17 cellular contexts compared by ENCODE assay signal in genomic region chrX:24204958-24205357, GRCh38. TPM values are rescaled to one million over a fixed set of nuclear protein-coding genes. Genes with fewer than 3 reads are reported as not detected.
DNase-seq lines count a peak whose midpoint lies in the region; ATAC-seq and TF ChIP-seq lines count a peak whose summit lies in the region.
"Had no signal": no experiment of that assay in that cellular context is flagged by ENCODE, and none has a peak within 500 bp of the region (broad histone marks: within the 10 kb centered on the region; RNA-seq: fewer than 3 reads in every experiment).

No MANE protein-coding gene starts in this region.

- H3K9ac ChIP-seq in endodermal cell (ENCODE audit: extremely low read depth, low read length, poor library complexity, severe bottlenecking): no peak overlapping the region

- H3K4me3 Mint-ChIP-seq in endodermal cell: no peak overlapping the region
- H3K4me3 Mint-ChIP-seq in type B pancreatic cell: no peak overlapping the region
- no peak overlapping the region for H3K4me3 Mint-ChIP-seq in osteocyte (ENCODE audit: unreplicated experiment)

- ATAC-seq in heart left ventricle: no peak
- ATAC-seq: gastroesophageal sphincter, left lung had no signal

- intact Hi-C loops in heart left ventricle (cut with DNase I): loop anchor here in 1 of 10 donors (10.0 kb wide), 1 partner anchor 50 kb away; no protein-coding TSS in a partner anchor
- intact Hi-C loops in spleen (cut with DNase I; ENCODE audit: low total_unique reads): no loop called here

- in situ Hi-C loops in KBM-7 (cut with MboI; ENCODE audit: low pct_unique_long_range_greater_than_20kb, low sequenced_read_pairs): no loop called here

- no peak for TF ChIP-seq CTCF in cardiac muscle cell (IDR thresholded peaks at IDR 0.05; ENCODE audit: low read depth, low read length)
- TF ChIP-seq CTCF in heart left ventricle (IDR thresholded peaks at IDR 0.05): no peak
- TF ChIP-seq CTCF in endodermal cell (conservative IDR thresholded peaks at IDR 0.05): no peak
- no peak for TF ChIP-seq CTCF in type B pancreatic cell (conservative IDR thresholded peaks at IDR 0.05)
- no peak for TF ChIP-seq CTCF in spleen (IDR thresholded peaks at IDR 0.05 in 8 of 11, conservative IDR thresholded peaks at IDR 0.05 in 3 of 11)
- no peak for TF ChIP-seq CTCF in osteocyte (IDR thresholded peaks at IDR 0.05)

- H3K27me3 Mint-ChIP-seq in endodermal cell (ENCODE audit: insufficient read depth): no peaks in the 10 kb centered on the region
- H3K27me3 Mint-ChIP-seq in type B pancreatic cell: no peaks in the 10 kb centered on the region
- H3K27me3 Mint-ChIP-seq in osteocyte (ENCODE audit: unreplicated experiment): no peaks in the 10 kb centered on the region

- WGBS in heart left ventricle, 4 donors: 87 to 93% (median 88%) methylated on average over 1 of the region's 1 CpG
- 100% methylated on average over 1 of the region's 1 CpG; no CpG with 5 or more reads in 1 of the 2 experiments for WGBS in endodermal cell (ENCODE audit: insufficient coverage in 1 of 2, insufficient read length in 1 of 2), 2 experiments
- 30 to 68% (median 55%) methylated on average over 1 of the region's 1 CpG for WGBS in spleen, 5 donors

- H3K4me1 ChIP-seq in cardiac muscle cell (ENCODE audit: low read depth) (peaks cover 3% of the 10 kb centered on the region), heart left ventricle (peaks cover 0 to 43% (median 16%) of the 10 kb centered on the region in 12 donors), endodermal cell (ENCODE audit: control insufficient read depth, insufficient read depth, low read length) (no peaks in the 10 kb centered on the region), spleen (peaks cover 0 to 52% (median 16%) of the 10 kb centered on the region in 6 donors)
- H3K4me1 ChIP-seq: Caco-2, left lung had no signal

- H3K9me3 Mint-ChIP-seq in endodermal cell: no peaks in the 10 kb centered on the region
- H3K9me3 Mint-ChIP-seq in type B pancreatic cell: no peaks in the 10 kb centered on the region
- no peaks in the 10 kb centered on the region for H3K9me3 Mint-ChIP-seq in osteocyte (ENCODE audit: unreplicated experiment)

- H3K36me3 Mint-ChIP-seq in endodermal cell (ENCODE audit: low read depth) (peaks cover 37% of the 10 kb centered on the region), type B pancreatic cell (peaks cover 37% of the 10 kb centered on the region), osteocyte (ENCODE audit: unreplicated experiment) (peaks cover 39% of the 10 kb centered on the region)

- H3K4me1 Mint-ChIP-seq in endodermal cell (peaks cover 16% of the 10 kb centered on the region), type B pancreatic cell (ENCODE audit: unreplicated experiment) (peaks cover 25% of the 10 kb centered on the region), osteocyte (ENCODE audit: unreplicated experiment) (peaks cover 51% of the 10 kb centered on the region)

- DNase-seq in cardiac muscle cell (ENCODE audit: low read depth in 1 of 2, low spot score in 1 of 2) (no peak), heart left ventricle (no peak), KBM-7 (peak; percentile 25), endodermal cell (no peak), type B pancreatic cell (ENCODE audit: extremely low spot score, unreplicated experiment) (no peak), germinal center (ENCODE audit: low spot score) (no peak), spleen (no peak), osteocyte (ENCODE audit: extremely low spot score, unreplicated experiment) (no peak)
- DNase-seq: activated CD4-positive, alpha-beta T cell treated with anti-CD3 and anti-CD28 coated beads, Interleukin-2, amount 50 U/mL, for 48 hours; Caco-2; caudate nucleus; left lung; NCI-H146; SHP77; T-helper 1 cell; thyroid gland had no signal

- H3K4me3 ChIP-seq in cardiac muscle cell: no peak overlapping the region
- H3K4me3 ChIP-seq in heart left ventricle: no peak overlapping the region
- no peak overlapping the region for H3K4me3 ChIP-seq in endodermal cell (ENCODE audit: low read length)
- no peak overlapping the region for H3K4me3 ChIP-seq in spleen
- H3K4me3 ChIP-seq: gastroesophageal sphincter, left lung, thyroid gland had no signal

- H3K27ac Mint-ChIP-seq in endodermal cell: peak overlapping the region; percentile 7
- H3K27ac Mint-ChIP-seq in type B pancreatic cell: peak overlapping the region; percentile 30
- no peak overlapping the region for H3K27ac Mint-ChIP-seq in osteocyte (ENCODE audit: unreplicated experiment)

- H3K9me3 ChIP-seq in cardiac muscle cell (ENCODE audit: low read depth) (no peaks in the 10 kb centered on the region), heart left ventricle (no peaks in the 10 kb centered on the region), endodermal cell (ENCODE audit: control insufficient read depth, low read length) (no peaks in the 10 kb centered on the region), spleen (no peaks in the 10 kb centered on the region)
- H3K9me3 ChIP-seq: Caco-2, gastroesophageal sphincter, left lung, thyroid gland had no signal

- H3K36me3 ChIP-seq in cardiac muscle cell (peaks cover 27% of the 10 kb centered on the region), heart left ventricle (peaks cover 0 to 37% (median 28%) of the 10 kb centered on the region in 9 donors), endodermal cell (ENCODE audit: control insufficient read depth, insufficient read depth, low read length) (peaks cover 14% of the 10 kb centered on the region), spleen (peaks cover 8 to 54% (median 28%) of the 10 kb centered on the region in 6 donors)

- TF ChIP-seq POLR2A in heart left ventricle (IDR thresholded peaks at IDR 0.05): no peak
- TF ChIP-seq POLR2A in spleen (IDR thresholded peaks at IDR 0.05): no peak

- H3K27ac ChIP-seq in cardiac muscle cell (peak overlapping the region; percentile 10), heart left ventricle (no peak overlapping the region), endodermal cell (ENCODE audit: low read depth, low read length) (no peak overlapping the region), spleen (peak overlapping the region in 2 of 8 donors; percentile 7 to 46)
- H3K27ac ChIP-seq: gastroesophageal sphincter, left lung, thyroid gland had no signal

- no peaks in the 10 kb centered on the region for H3K27me3 ChIP-seq in cardiac muscle cell
- no peaks in the 10 kb centered on the region for H3K27me3 ChIP-seq in heart left ventricle
- no peaks in the 10 kb centered on the region for H3K27me3 ChIP-seq in endodermal cell (ENCODE audit: control insufficient read depth, insufficient read depth, low read length, poor library complexity, severe bottlenecking)
- no peaks in the 10 kb centered on the region for H3K27me3 ChIP-seq in spleen (replicated peaks in 1 of 7)
- H3K27me3 ChIP-seq: gastroesophageal sphincter, left lung, thyroid gland had no signal

RNA-seq across cellular contexts. Expression of gene ZFX, which starts 55.4 kb away (rescaled TPM):
- total RNA-seq in cardiac muscle cell (39.9 and 43.6 TPM in 2 replicates), heart left ventricle (10 to 100 TPM; 29.5 to 70.5 (median 44.8) TPM), endodermal cell (10 to 100 TPM; 20.3 to 51.0 TPM), type B pancreatic cell (ENCODE audit: low replicate concordance) (68.8 and 79.7 TPM in 2 replicates), spleen (100 to 1,000 TPM in 1 of 7 donors, 10 to 100 TPM in 6; 58.1 to 105 (median 77.7) TPM), osteocyte (84.6 and 90.0 TPM in 2 replicates)
- polyA plus RNA-seq in cardiac muscle cell (24.6 and 36.6 TPM in 2 replicates), heart left ventricle (1 to 10 TPM; 6.4 to 6.9 TPM), spleen (1 to 10 TPM; 5.0 to 8.5 (median 6.8) TPM)
- polyA plus RNA-seq in endodermal cell (2013, experiment 1 of 2): 13.0 TPM
- polyA plus RNA-seq in endodermal cell (2013, experiment 2 of 2): 14.6 TPM
